Comparison of ENCODE assay signal across 26 cellular contexts in the genomic region with DNA sequence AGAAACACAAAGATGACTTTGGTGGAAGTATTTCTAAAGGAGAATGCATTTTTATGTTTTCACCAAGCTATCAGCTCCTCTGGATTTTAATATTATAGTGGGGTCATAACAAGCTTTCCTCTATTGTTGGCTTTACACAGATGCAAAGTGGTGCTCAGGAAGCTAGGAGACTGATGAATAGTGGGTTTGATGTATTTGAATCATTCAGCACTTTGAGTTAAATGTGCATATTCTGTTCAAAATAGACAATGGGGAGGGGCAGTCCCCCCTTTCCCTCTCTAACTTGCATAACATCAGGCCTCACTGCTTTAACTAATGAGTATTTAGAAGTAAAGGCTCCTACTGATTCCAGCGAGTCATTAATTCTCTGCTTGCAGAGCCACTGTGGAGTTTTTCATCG.
"Had no signal": no experiment of that assay in that cellular context is flagged by ENCODE, and none has a peak within 500 bp of the region (broad histone marks: within the 10 kb centered on the region; RNA-seq: fewer than 3 reads in every experiment).

No MANE protein-coding gene starts in this region.

- H3K4me1 Mint-ChIP-seq: activated CD4-positive, alpha-beta T cell treated with anti-CD3 and anti-CD28 coated beads for 36 hours; activated naive CD4-positive, alpha-beta T cell treated with anti-CD3 and anti-CD28 coated beads, Interleukin-2, amount 10 ng/mL, durations not matched to agents 7 days and 5 days; activated naive CD8-positive, alpha-beta T cell treated with anti-CD3 and anti-CD28 coated beads for 36 hours had no signal

- H3K4me1 ChIP-seq: breast epithelium, Peyer's patch, SJCRH30 had no signal

- DNase-seq: activated CD4-positive, alpha-beta T cell treated with anti-CD3 and anti-CD28 coated beads for 36 hours; activated CD8-positive, alpha-beta memory T cell treated with anti-CD3 and anti-CD28 coated beads, Interleukin-2, amount 50 U/mL, for 4 hours; activated CD8-positive, alpha-beta T cell treated with anti-CD3 and anti-CD28 coated beads for 36 hours; activated gamma-delta T cell treated with Interleukin-2 at 50 U/mL for 16 hours; activated naive CD4-positive, alpha-beta T cell treated with anti-CD3 and anti-CD28 coated beads, Interleukin-2, amount 10 ng/mL, durations not matched to agents 7 days and 5 days; activated naive CD8-positive, alpha-beta T cell treated with anti-CD3 and anti-CD28 coated beads for 36 hours; activated T-cell treated with anti-CD3 and anti-CD28 coated beads, Interleukin-2, amount 50 U/mL, for 72 hours; caudate nucleus; KG1; NCI-H1048; NCI-H1417 treated with DMSO at 0.1 percent for 48 hours; NCI-H1694; NCI-H2029; NCI-H2107; NCI-H510A treated with DMSO at 0.1 percent for 48 hours; NCI-H69; NK-92 treated with Interleukin-12 subunit alpha and Interleukin-12 subunit beta, amount 100 ng/mL, for 24 hours; Peyer's patch; Right ventricle myocardium superior; SJCRH30; SK-N-SH; T-helper 1 cell had no signal

- H3K27ac Mint-ChIP-seq: activated CD4-positive, alpha-beta T cell treated with anti-CD3 and anti-CD28 coated beads for 36 hours; activated CD8-positive, alpha-beta T cell treated with anti-CD3 and anti-CD28 coated beads for 36 hours; activated naive CD4-positive, alpha-beta T cell treated with anti-CD3 and anti-CD28 coated beads, Interleukin-2, amount 10 ng/mL, durations not matched to agents 7 days and 5 days; activated naive CD8-positive, alpha-beta T cell treated with anti-CD3 and anti-CD28 coated beads for 36 hours; activated T-cell treated with anti-CD3 and anti-CD28 coated beads, Interleukin-2, amount 50 U/mL, for 72 hours; activated T-helper 2 cell treated with anti-CD3 and anti-CD28 coated beads, Interferon-gamma antibody, Interleukin-2, Interleukin-4, amounts not matched to agents 10 μg/mL and 5 μg/mL and 100 μg/mL, durations not matched to agents 14 hours and 24 hours and 36 hours had no signal

- H3K4me3 ChIP-seq: breast epithelium, Peyer's patch, SJCRH30 had no signal

- H3K27me3 Mint-ChIP-seq: activated CD4-positive, alpha-beta T cell treated with anti-CD3 and anti-CD28 coated beads for 36 hours; activated CD8-positive, alpha-beta T cell treated with anti-CD3 and anti-CD28 coated beads for 36 hours; activated naive CD4-positive, alpha-beta T cell treated with anti-CD3 and anti-CD28 coated beads, Interleukin-2, amount 10 ng/mL, durations not matched to agents 7 days and 5 days; activated naive CD8-positive, alpha-beta T cell treated with anti-CD3 and anti-CD28 coated beads for 36 hours had no signal

- H3K9me3 ChIP-seq: Peyer's patch, SJCRH30, SK-N-SH had no signal

- H3K36me3 ChIP-seq: breast epithelium, Peyer's patch, SJCRH30 had no signal

- H3K27me3 ChIP-seq: Peyer's patch, SJCRH30 had no signal

- H3K9me3 Mint-ChIP-seq: activated CD8-positive, alpha-beta T cell treated with anti-CD3 and anti-CD28 coated beads for 36 hours; activated naive CD4-positive, alpha-beta T cell treated with anti-CD3 and anti-CD28 coated beads, Interleukin-2, amount 10 ng/mL, durations not matched to agents 7 days and 5 days; activated naive CD8-positive, alpha-beta T cell treated with anti-CD3 and anti-CD28 coated beads for 36 hours; activated T-cell treated with anti-CD3 and anti-CD28 coated beads, Interleukin-2, amount 50 U/mL, for 72 hours; activated T-helper 2 cell treated with anti-CD3 and anti-CD28 coated beads, Interferon-gamma antibody, Interleukin-2, Interleukin-4, amounts not matched to agents 10 μg/mL and 5 μg/mL and 100 μg/mL, durations not matched to agents 14 hours and 24 hours and 36 hours had no signal

- H3K4me2 ChIP-seq: SK-N-SH had no signal

- H3K9ac ChIP-seq: SK-N-SH had no signal

- H3K36me3 Mint-ChIP-seq: activated naive CD4-positive, alpha-beta T cell treated with anti-CD3 and anti-CD28 coated beads, Interleukin-2, amount 10 ng/mL, durations not matched to agents 7 days and 5 days; activated naive CD8-positive, alpha-beta T cell treated with anti-CD3 and anti-CD28 coated beads for 36 hours had no signal

- ATAC-seq: activated CD4-positive, alpha-beta T cell treated with anti-CD3 and anti-CD28 coated beads for 36 hours; activated CD8-positive, alpha-beta T cell treated with anti-CD3 and anti-CD28 coated beads for 36 hours; activated T-cell treated with anti-CD3 and anti-CD28 coated beads, Interleukin-2, amount 50 U/mL, for 72 hours had no signal

- H3K4me3 Mint-ChIP-seq: activated CD4-positive, alpha-beta T cell treated with anti-CD3 and anti-CD28 coated beads for 36 hours; activated CD8-positive, alpha-beta T cell treated with anti-CD3 and anti-CD28 coated beads for 36 hours; activated naive CD4-positive, alpha-beta T cell treated with anti-CD3 and anti-CD28 coated beads, Interleukin-2, amount 10 ng/mL, durations not matched to agents 7 days and 5 days; activated naive CD8-positive, alpha-beta T cell treated with anti-CD3 and anti-CD28 coated beads for 36 hours; activated T-cell treated with anti-CD3 and anti-CD28 coated beads, Interleukin-2, amount 50 U/mL, for 72 hours had no signal

- H3K27ac ChIP-seq: breast epithelium, Peyer's patch, RWPE1, SJCRH30, VCaP had no signal
